In genomic region chr11:83292709-83293435, GRCh38 we compare ENCODE assay signal across 8 cellular contexts. TPM values are rescaled to one million over a fixed set of nuclear protein-coding genes. Genes with fewer than 3 reads are reported as not detected.
DNase-seq lines count a peak whose midpoint lies in the region; ATAC-seq lines count a peak whose summit lies in the region.

No MANE protein-coding gene starts in this region.

- peaks cover 6% of the 10 kb centered on the region for H3K27me3 Mint-ChIP-seq in activated T-helper 17 cell treated with anti-CD3 and anti-CD28 coated beads, Interleukin-2, amount 50 U/mL, for 72 hours

- H2AK5ac ChIP-seq in trophoblast cell (ENCODE audit: low read length) = no peak overlapping the region

- no peaks in the 10 kb centered on the region for H3K9me3 ChIP-seq in trophoblast cell (ENCODE audit: insufficient read depth, low read depth, low read length)

- H3K9ac ChIP-seq in trophoblast cell (ENCODE audit: low read length) = peak overlapping the region; percentile 4

- H3K4me2 ChIP-seq in trophoblast cell (ENCODE audit: low read length) = no peak overlapping the region

- H3K4me3 ChIP-seq in trophoblast cell (ENCODE audit: low read depth, low read length) = no peak overlapping the region

- no peak overlapping the region for H3K18ac ChIP-seq in trophoblast cell (ENCODE audit: low read length)

- no peak overlapping the region for H2BK120ac ChIP-seq in trophoblast cell (ENCODE audit: insufficient read depth, low read length, poor library complexity)

- H3K27me3 ChIP-seq in trophoblast cell (ENCODE audit: insufficient read depth, low read length) = no peaks in the 10 kb centered on the region

- H3K36me3 ChIP-seq in trophoblast cell (ENCODE audit: control insufficient read depth in 1 of 2, insufficient read depth in 2 of 2, low read length in 2 of 2) = no peaks in the 10 kb centered on the region

- H3K27ac Mint-ChIP-seq in activated T-helper 17 cell treated with anti-CD3 and anti-CD28 coated beads, Interleukin-2, amount 50 U/mL, for 72 hours = peak overlapping the region; percentile 51

- H3K79me1 ChIP-seq in trophoblast cell (ENCODE audit: low read length) = no peaks in the 10 kb centered on the region

- no peak overlapping the region for H2BK5ac ChIP-seq in trophoblast cell (ENCODE audit: low read depth, low read length, poor library complexity)

- H3K9me3 Mint-ChIP-seq in activated T-helper 17 cell treated with anti-CD3 and anti-CD28 coated beads, Interleukin-2, amount 50 U/mL, for 72 hours = no peaks in the 10 kb centered on the region

- WGBS in trophoblast cell (ENCODE audit: extremely low coverage, insufficient coverage, insufficient read length) = no CpG with 5 or more reads among the region's 7 CpGs

- H3K4ac ChIP-seq in trophoblast cell (ENCODE audit: low read depth, low read length) = no peak overlapping the region

- H2BK12ac ChIP-seq in trophoblast cell (ENCODE audit: low read length) = no peak overlapping the region

- H3K79me2 ChIP-seq in trophoblast cell (ENCODE audit: control insufficient read depth, insufficient read depth, low read length, poor library complexity) = no peaks in the 10 kb centered on the region

- H4K91ac ChIP-seq in trophoblast cell (ENCODE audit: low read depth, low read length) = no peak overlapping the region

- peak overlapping the region; percentile 49 for H3K4me3 Mint-ChIP-seq in activated T-helper 17 cell treated with anti-CD3 and anti-CD28 coated beads, Interleukin-2, amount 50 U/mL, for 72 hours

- no peak overlapping the region for H3K27ac ChIP-seq in trophoblast cell (ENCODE audit: low read depth, low read length)

- no peak overlapping the region for H3K14ac ChIP-seq in trophoblast cell (ENCODE audit: low read length)

- DNase-seq in COR-L47 (lab: John Stamatoyannopoulos, UW) (peak; percentile 71), NCI-H524 (lab: John Stamatoyannopoulos, UW) (peak; percentile 13 to 54), germinal center (ENCODE audit: low spot score) (peak; percentile 50), trophoblast cell (peak; percentile 23 to 80), GF-D8 (lab: John Stamatoyannopoulos, UW) (no peak)

- no peak overlapping the region for H2AFZ ChIP-seq in trophoblast cell (ENCODE audit: insufficient read depth, low read length, poor library complexity)

- H3K4me1 Mint-ChIP-seq in activated T-helper 17 cell treated with anti-CD3 and anti-CD28 coated beads, Interleukin-2, amount 50 U/mL, for 72 hours = peaks cover 9% of the 10 kb centered on the region

- ATAC-seq in GM18870 (IDR thresholded peaks at IDR 0.05; ENCODE audit: unreplicated experiment) = peak; percentile 74
- peak; percentile 73 for ATAC-seq in HG03139 (IDR thresholded peaks at IDR 0.05; ENCODE audit: unreplicated experiment)
- peak; percentile 70 for ATAC-seq in activated T-helper 17 cell treated with anti-CD3 and anti-CD28 coated beads, Interleukin-2, amount 50 U/mL, for 72 hours (replicated peaks)

- no peaks in the 10 kb centered on the region for H3K4me1 ChIP-seq in trophoblast cell (ENCODE audit: control insufficient read depth in 1 of 2, insufficient read depth in 2 of 2, low read length in 2 of 2)

- H3K23ac ChIP-seq in trophoblast cell (ENCODE audit: low read length) = no peak overlapping the region

- no peak overlapping the region for H4K8ac ChIP-seq in trophoblast cell (ENCODE audit: low read depth, low read length)

- H3K36me3 Mint-ChIP-seq in activated T-helper 17 cell treated with anti-CD3 and anti-CD28 coated beads, Interleukin-2, amount 50 U/mL, for 72 hours (ENCODE audit: low read depth) = no peaks in the 10 kb centered on the region

- no peak overlapping the region for H4K12ac ChIP-seq in trophoblast cell (ENCODE audit: low read depth, low read length)

RNA-seq across cellular contexts. Expression of gene CCDC90B, which starts 6.7 kb away (rescaled TPM):
- total RNA-seq in activated T-helper 17 cell treated with anti-CD3 and anti-CD28 coated beads, Interleukin-2, amount 50 U/mL, for 72 hours = 10 to 100 TPM; 25.4 to 30.7 TPM
- polyA plus RNA-seq in trophoblast cell (2013) = 55.8 and 58.1 TPM in 2 replicates
